ENCODE assay signal across 7 cellular contexts in genomic region chrX:133529578-133529977, GRCh38.
"Had no signal": no experiment of that assay in that cellular context is flagged by ENCODE, and none has a peak within 500 bp of the region (broad histone marks: within the 10 kb centered on the region; RNA-seq: fewer than 3 reads in every experiment).

No MANE protein-coding gene starts in this region.

- DNase-seq: GDM1, GF-D8 had no signal

- ATAC-seq: GM12878 had no signal

- FAIRE-seq: GM12878, GM12891, GM12892, GM18507, GM19239 had no signal

- H3K4me3 ChIP-seq: GM12878 had no signal
